In genomic region chr13:59728896-59729545, GRCh38 we compare ENCODE assay signal across 1 cellular context.
TF ChIP-seq lines count a peak whose summit lies in the region.

No MANE protein-coding gene starts in this region.

TF ChIP-seq in GM12878, 131 proteins besides CTCF, POLR2A, EP300 and RAD21 (continued from another document):
- TF ChIP-seq, protein P1, sequence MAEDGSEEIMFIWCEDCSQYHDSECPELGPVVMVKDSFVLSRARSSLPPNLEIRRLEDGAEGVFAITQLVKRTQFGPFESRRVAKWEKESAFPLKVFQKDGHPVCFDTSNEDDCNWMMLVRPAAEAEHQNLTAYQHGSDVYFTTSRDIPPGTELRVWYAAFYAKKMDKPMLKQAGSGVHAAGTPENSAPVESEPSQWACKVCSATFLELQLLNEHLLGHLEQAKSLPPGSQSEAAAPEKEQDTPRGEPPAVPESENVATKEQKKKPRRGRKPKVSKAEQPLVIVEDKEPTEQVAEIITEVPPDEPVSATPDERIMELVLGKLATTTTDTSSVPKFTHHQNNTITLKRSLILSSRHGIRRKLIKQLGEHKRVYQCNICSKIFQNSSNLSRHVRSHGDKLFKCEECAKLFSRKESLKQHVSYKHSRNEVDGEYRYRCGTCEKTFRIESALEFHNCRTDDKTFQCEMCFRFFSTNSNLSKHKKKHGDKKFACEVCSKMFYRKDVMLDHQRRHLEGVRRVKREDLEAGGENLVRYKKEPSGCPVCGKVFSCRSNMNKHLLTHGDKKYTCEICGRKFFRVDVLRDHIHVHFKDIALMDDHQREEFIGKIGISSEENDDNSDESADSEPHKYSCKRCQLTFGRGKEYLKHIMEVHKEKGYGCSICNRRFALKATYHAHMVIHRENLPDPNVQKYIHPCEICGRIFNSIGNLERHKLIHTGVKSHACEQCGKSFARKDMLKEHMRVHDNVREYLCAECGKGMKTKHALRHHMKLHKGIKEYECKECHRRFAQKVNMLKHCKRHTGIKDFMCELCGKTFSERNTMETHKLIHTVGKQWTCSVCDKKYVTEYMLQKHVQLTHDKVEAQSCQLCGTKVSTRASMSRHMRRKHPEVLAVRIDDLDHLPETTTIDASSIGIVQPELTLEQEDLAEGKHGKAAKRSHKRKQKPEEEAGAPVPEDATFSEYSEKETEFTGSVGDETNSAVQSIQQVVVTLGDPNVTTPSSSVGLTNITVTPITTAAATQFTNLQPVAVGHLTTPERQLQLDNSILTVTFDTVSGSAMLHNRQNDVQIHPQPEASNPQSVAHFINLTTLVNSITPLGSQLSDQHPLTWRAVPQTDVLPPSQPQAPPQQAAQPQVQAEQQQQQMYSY (CRISPR knock-in tag; IDR thresholded peaks at IDR 0.05), result no peak
